ENCODE assay signal across 10 cellular contexts in genomic region chr14:100019156-100019882, GRCh38. TPM values are rescaled to one million over a fixed set of nuclear protein-coding genes. Genes with fewer than 3 reads are reported as not detected.
DNase-seq lines count a peak whose midpoint lies in the region; ATAC-seq and TF ChIP-seq lines count a peak whose summit lies in the region.
"Had no signal": no experiment of that assay in that cellular context is flagged by ENCODE, and none has a peak within 500 bp of the region (broad histone marks: within the 10 kb centered on the region; RNA-seq: fewer than 3 reads in every experiment).

No MANE protein-coding gene starts in this region.

- H3K4me3 ChIP-seq in SJCRH30 (peak overlapping the region; percentile 16), gastroesophageal sphincter (no peak overlapping the region)

- H3K27me3 ChIP-seq in SJCRH30: no peaks in the 10 kb centered on the region
- no peaks in the 10 kb centered on the region for H3K27me3 ChIP-seq in gastroesophageal sphincter
- H3K27me3 ChIP-seq: neutrophil had no signal

- H3K4me1 ChIP-seq in SJCRH30 (peaks cover 37% of the 10 kb centered on the region), gastroesophageal sphincter (peaks cover 0 to 48% (median 8%) of the 10 kb centered on the region in 3 donors)

- DNase-seq in Ammon's horn (ENCODE audit: low spot score) (peak; percentile 70), SJCRH30 (peak; percentile 49 to 68), nephron progenitor cell (peak; percentile 19), AG20443 (ENCODE audit: low spot score) (no peak)
- DNase-seq: NCI-H187 treated with DMSO at 0.1 percent for 48 hours had no signal

- peak overlapping the region; percentile 99 for H3K27ac Mint-ChIP-seq in nephron progenitor cell

- WGBS in gastroesophageal sphincter (ENCODE audit: low coverage in 1 of 2), 2 donors: 37 to 62% methylated on average over 6 to 7 of the region's 8 CpGs

- no peak for TF ChIP-seq POLR2A in gastroesophageal sphincter (IDR thresholded peaks at IDR 0.05)

- H3K4me1 Mint-ChIP-seq in nephron progenitor cell: peaks cover 87% of the 10 kb centered on the region

- ATAC-seq in gastroesophageal sphincter: peak; percentile 59
- ATAC-seq in GM21381 (IDR thresholded peaks at IDR 0.05; ENCODE audit: unreplicated experiment): no peak
- ATAC-seq in GM19467 (IDR thresholded peaks at IDR 0.05; ENCODE audit: unreplicated experiment): no peak
- no peak for ATAC-seq in GM18870 (IDR thresholded peaks at IDR 0.05; ENCODE audit: unreplicated experiment)

- no peak for TF ChIP-seq CTCF in gastroesophageal sphincter (IDR thresholded peaks at IDR 0.05)
- no peak for TF ChIP-seq CTCF in nephron progenitor cell (IDR thresholded peaks at IDR 0.05)

- TF ChIP-seq EP300 in gastroesophageal sphincter (IDR thresholded peaks at IDR 0.05): no peak

- no peaks in the 10 kb centered on the region for H3K9me3 ChIP-seq in SJCRH30 (replicated peaks)
- H3K9me3 ChIP-seq in gastroesophageal sphincter: no peaks in the 10 kb centered on the region
- H3K9me3 ChIP-seq: neutrophil had no signal

- peaks cover 19% of the 10 kb centered on the region for H3K36me3 Mint-ChIP-seq in nephron progenitor cell (ENCODE audit: low read depth)

- H3K27ac ChIP-seq in SJCRH30 (peak overlapping the region; percentile 53), gastroesophageal sphincter (peak overlapping the region in 3 of 4 donors; percentile 5 to 49 (median 32))
- H3K27ac ChIP-seq: neutrophil had no signal

- H3K36me3 ChIP-seq in SJCRH30 (no peaks in the 10 kb centered on the region), gastroesophageal sphincter (no peaks in the 10 kb centered on the region)
- H3K36me3 ChIP-seq: neutrophil had no signal

- peaks cover 9% of the 10 kb centered on the region for H3K27me3 Mint-ChIP-seq in nephron progenitor cell (ENCODE audit: low read depth, poor library complexity)

- H3K9me3 Mint-ChIP-seq in nephron progenitor cell: peaks cover 4% of the 10 kb centered on the region

- peak overlapping the region; percentile 68 for H3K4me3 Mint-ChIP-seq in nephron progenitor cell

RNA-seq across cellular contexts. Expression of gene EVL, which starts 45.9 kb away (rescaled TPM):
- total RNA-seq in SJCRH30 (2014; rRNA removed; shearing (Covaris generic)): 27.1 and 31.5 TPM in 2 replicates
- 10 to 100 TPM; 36.1 to 42.6 (median 38.5) TPM for total RNA-seq in gastroesophageal sphincter
